Comparison of ENCODE assay signal across 18 cellular contexts in the genomic region with DNA sequence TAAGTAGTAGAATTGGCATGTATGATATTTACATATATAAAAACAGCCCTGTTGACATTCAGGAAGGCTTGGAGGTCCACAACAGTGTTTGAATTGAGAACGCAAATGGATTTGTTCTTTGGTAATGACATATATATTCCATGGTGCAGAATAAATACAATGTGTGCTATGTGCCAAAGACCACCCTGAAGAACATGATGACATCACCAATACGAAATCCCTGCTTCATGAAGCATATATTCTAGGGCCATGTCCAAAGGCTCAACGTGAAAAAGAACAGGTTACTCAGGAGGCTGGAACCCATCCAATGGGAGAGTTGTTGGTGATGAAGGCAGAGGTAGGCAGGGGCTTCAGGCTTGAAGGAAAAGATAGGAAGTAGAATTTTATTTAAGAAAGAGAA.
DNase-seq lines count a peak whose midpoint lies in the region; ATAC-seq, FAIRE-seq and TF ChIP-seq lines count a peak whose summit lies in the region.
"Had no signal": no experiment of that assay in that cellular context is flagged by ENCODE, and none has a peak within 500 bp of the region (broad histone marks: within the 10 kb centered on the region; RNA-seq: fewer than 3 reads in every experiment).

No MANE protein-coding gene starts in this region.

- intact Hi-C loops in endothelial cell of umbilical vein (cut with micrococcal nuclease), result no loop called here

- H3K27me3 Mint-ChIP-seq in osteocyte (ENCODE audit: unreplicated experiment), result no peaks in the 10 kb centered on the region

- H3K4me1 ChIP-seq in A549 (peaks cover 70% of the 10 kb centered on the region), RWPE2 (ENCODE audit: insufficient read depth, poor library complexity, severe bottlenecking) (peaks cover 26% of the 10 kb centered on the region), endothelial cell of umbilical vein (ENCODE audit: control insufficient read depth, extremely low read depth, insufficient read depth, low read length) (peaks cover 13% of the 10 kb centered on the region)

- H3K4me1 Mint-ChIP-seq in osteocyte (ENCODE audit: unreplicated experiment), result peaks cover 52% of the 10 kb centered on the region

- FAIRE-seq in A549 (lab: Jason Lieb, UNC) (no peak), endothelial cell of umbilical vein (lab: Jason Lieb, UNC) (no peak)
- FAIRE-seq: D721Med, GM12892, GM19239, H54 had no signal

- no peak for TF ChIP-seq CTCF in A549 (IDR thresholded peaks at IDR 0.05)
- no peak for TF ChIP-seq CTCF in RWPE2 (IDR thresholded peaks at IDR 0.05; ENCODE audit: poor library complexity, severe bottlenecking)
- TF ChIP-seq CTCF in endothelial cell of umbilical vein (IDR thresholded peaks at IDR 0.05; ENCODE audit: extremely low read depth in 1 of 2, insufficient read depth in 1 of 2, low read depth in 1 of 2, low read length in 2 of 2), result no peak
- no peak for TF ChIP-seq CTCF in osteocyte (IDR thresholded peaks at IDR 0.05)

- H3K79me2 ChIP-seq in endothelial cell of umbilical vein (ENCODE audit: control insufficient read depth, insufficient read depth, low read length), result no peaks in the 10 kb centered on the region

- TF ChIP-seq RAD21 in A549 (conservative IDR thresholded peaks at IDR 0.05 in 1 of 2, IDR thresholded peaks at IDR 0.05 in 1 of 2), result no peak

- TF ChIP-seq POLR2A in A549 (IDR thresholded peaks at IDR 0.05; ENCODE audit: low read length), result no peak
- no peak for TF ChIP-seq POLR2A in endothelial cell of umbilical vein (IDR thresholded peaks at IDR 0.05; ENCODE audit: low read depth, low read length)

- no peaks in the 10 kb centered on the region for H3K9me1 ChIP-seq in endothelial cell of umbilical vein (replicated peaks; ENCODE audit: control insufficient read depth, extremely low read depth, insufficient read depth, low read length)

- DNase-seq in A549 (ENCODE audit: low read depth in 1 of 2, low spot score in 1 of 2) (peak in 1 of 2 experiments; percentile 60), RWPE2 (ENCODE audit: low spot score) (no peak), endothelial cell of umbilical vein (ENCODE audit: low read depth, low spot score) (no peak), osteocyte (ENCODE audit: extremely low spot score, unreplicated experiment) (no peak), activated gamma-delta T cell (lab: John Stamatoyannopoulos, UW) (no peak), HEK293T (ENCODE audit: extremely low spot score) (no peak)
- DNase-seq: CD8-positive, alpha-beta T cell; COR-L47; DND-41; GDM1 had no signal

- H3K9ac ChIP-seq in endothelial cell of umbilical vein (replicated peaks; ENCODE audit: extremely low read depth, insufficient read depth, low read length), result peak overlapping the region; percentile 27

- H2AFZ ChIP-seq in endothelial cell of umbilical vein (ENCODE audit: low read depth, low read length), result no peak overlapping the region

- no peak overlapping the region for H3K4me3 Mint-ChIP-seq in osteocyte (ENCODE audit: unreplicated experiment)
- H3K4me3 Mint-ChIP-seq: CD14-positive monocyte; CD8-positive, alpha-beta T cell had no signal

- dilution Hi-C loops in endothelial cell of umbilical vein (cut with MboI; ENCODE audit: extremely low pct_ligation_motif_present, low sequenced_read_pairs), result no loop called here

- no peaks in the 10 kb centered on the region for H3K36me3 ChIP-seq in RWPE2 (ENCODE audit: low read depth)
- H3K36me3 ChIP-seq in endothelial cell of umbilical vein (ENCODE audit: control insufficient read depth in 2 of 2, extremely low read depth in 1 of 2, insufficient read depth in 2 of 2, low read length in 2 of 2), result no peaks in the 10 kb centered on the region

- no peak for TF ChIP-seq EP300 in A549 (IDR thresholded peaks at IDR 0.05)

- no TSS peak for BruUV-seq in endothelial cell of umbilical vein (replicated peaks; lab: Mats Ljungman, UMichigan)

- peaks cover 13% of the 10 kb centered on the region; the same call in 1 of the 3 replicates for H3K9me3 ChIP-seq in A549
- no peaks in the 10 kb centered on the region for H3K9me3 ChIP-seq in RWPE2 (ENCODE audit: severe bottlenecking)
- no peaks in the 10 kb centered on the region for H3K9me3 ChIP-seq in endothelial cell of umbilical vein (replicated peaks; ENCODE audit: control insufficient read depth, insufficient read depth, low read length)

- peak overlapping the region; percentile 52 for H3K4me2 ChIP-seq in A549
- no peak overlapping the region for H3K4me2 ChIP-seq in endothelial cell of umbilical vein (ENCODE audit: insufficient read depth, low read length)

- 17% methylated on average over 3 of the region's 3 CpGs for WGBS in A549 (ENCODE audit: missing lambda C conversion rate)

- no peaks in the 10 kb centered on the region for H3K36me3 Mint-ChIP-seq in osteocyte (ENCODE audit: unreplicated experiment)
- H3K36me3 Mint-ChIP-seq: CD14-positive monocyte; CD8-positive, alpha-beta T cell had no signal

- no peaks in the 10 kb centered on the region for H3K9me3 Mint-ChIP-seq in osteocyte (ENCODE audit: unreplicated experiment)
- H3K9me3 Mint-ChIP-seq: CD8-positive, alpha-beta T cell had no signal

- H3K27me3 ChIP-seq in RWPE2 (ENCODE audit: insufficient read depth, poor library complexity, severe bottlenecking), result no peaks in the 10 kb centered on the region
- no peaks in the 10 kb centered on the region for H3K27me3 ChIP-seq in endothelial cell of umbilical vein (ENCODE audit: control insufficient read depth in 2 of 2, insufficient read depth in 2 of 2, low read length in 2 of 2)

- CTCF ChIA-PET in A549 (lab: Yijun Ruan, JAX), result no interaction called here
- CTCF ChIA-PET in endothelial cell of umbilical vein (lab: Charles Lee), result no interaction called here
- CTCF ChIA-PET in HEK293T (lab: Yijun Ruan, JAX), result no interaction called here

- no peaks in the 10 kb centered on the region for H4K20me1 ChIP-seq in endothelial cell of umbilical vein (replicated peaks; ENCODE audit: control insufficient read depth, extremely low read depth, insufficient read depth, low read length)

- ATAC-seq in A549, result no peak; a peak in 1 of 6 replicates
- ATAC-seq in RWPE2 (ENCODE audit: low read depth), result no peak
- no peak for ATAC-seq in GM21381 (IDR thresholded peaks at IDR 0.05; ENCODE audit: unreplicated experiment)
- no peak for ATAC-seq in GM19455 (IDR thresholded peaks at IDR 0.05; ENCODE audit: unreplicated experiment)
- ATAC-seq: CD8-positive, alpha-beta T cell; HCT116 had no signal

- H3K27ac Mint-ChIP-seq in osteocyte (ENCODE audit: unreplicated experiment), result peak overlapping the region; percentile 83
- H3K27ac Mint-ChIP-seq: CD14-positive monocyte; CD8-positive, alpha-beta T cell had no signal

- POLR2A ChIA-PET in A549 (lab: Yijun Ruan, JAX) (no interaction called here), endothelial cell of umbilical vein (lab: Charles Lee) (no interaction called here), HEK293T (lab: Yijun Ruan, JAX) (no interaction called here)

- H3K27ac ChIP-seq in A549 (peak overlapping the region; percentile 87 to 94), RWPE2 (ENCODE audit: poor library complexity, severe bottlenecking) (peak overlapping the region; percentile 63), endothelial cell of umbilical vein (ENCODE audit: insufficient read depth, low read depth, low read length) (peak overlapping the region; percentile 26)

- H3K4me3 ChIP-seq in A549, result no peak overlapping the region
- H3K4me3 ChIP-seq in RWPE2 (ENCODE audit: severe bottlenecking), result no peak overlapping the region
- H3K4me3 ChIP-seq in endothelial cell of umbilical vein (replicated peaks in 1 of 3; ENCODE audit: insufficient read depth in 1 of 3, low read depth in 1 of 3, low read length in 3 of 3), result no peak overlapping the region

TF ChIP-seq in A549, 52 proteins besides CTCF, POLR2A, EP300 and RAD21:
- TF ChIP-seq RARB (CRISPR knock-in tag; IDR thresholded peaks at IDR 0.05) (no peak), MAZ (IDR thresholded peaks at IDR 0.05; ENCODE audit: borderline replicate concordance, low read depth, low read length) (no peak), NR3C1 (IDR thresholded peaks at IDR 0.05) (no peak), BHLHE40 (IDR thresholded peaks at IDR 0.05; ENCODE audit: low read depth, low read length) (no peak)
- TF ChIP-seq, protein P1, sequence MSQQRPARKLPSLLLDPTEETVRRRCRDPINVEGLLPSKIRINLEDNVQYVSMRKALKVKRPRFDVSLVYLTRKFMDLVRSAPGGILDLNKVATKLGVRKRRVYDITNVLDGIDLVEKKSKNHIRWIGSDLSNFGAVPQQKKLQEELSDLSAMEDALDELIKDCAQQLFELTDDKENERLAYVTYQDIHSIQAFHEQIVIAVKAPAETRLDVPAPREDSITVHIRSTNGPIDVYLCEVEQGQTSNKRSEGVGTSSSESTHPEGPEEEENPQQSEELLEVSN (IDR thresholded peaks at IDR 0.05; ENCODE audit: borderline replicate concordance, low read depth), result no peak

TF ChIP-seq in endothelial cell of umbilical vein, 7 proteins besides CTCF, POLR2A, EP300 and RAD21:
- TF ChIP-seq EZH2 (IDR thresholded peaks at IDR 0.05; ENCODE audit: borderline replicate concordance, low read depth, low read length, severe bottlenecking), result no peak
- TF ChIP-seq POLR2AphosphoS5 (IDR thresholded peaks at IDR 0.05; ENCODE audit: insufficient read depth, low read depth, low read length), result no peak
- TF ChIP-seq FOS (IDR thresholded peaks at IDR 0.05; ENCODE audit: borderline replicate concordance, insufficient read depth, low read length), result no peak

TF ChIP-seq in HEK293T, 16 proteins besides CTCF, POLR2A, EP300 and RAD21:
- TF ChIP-seq, protein P2, sequence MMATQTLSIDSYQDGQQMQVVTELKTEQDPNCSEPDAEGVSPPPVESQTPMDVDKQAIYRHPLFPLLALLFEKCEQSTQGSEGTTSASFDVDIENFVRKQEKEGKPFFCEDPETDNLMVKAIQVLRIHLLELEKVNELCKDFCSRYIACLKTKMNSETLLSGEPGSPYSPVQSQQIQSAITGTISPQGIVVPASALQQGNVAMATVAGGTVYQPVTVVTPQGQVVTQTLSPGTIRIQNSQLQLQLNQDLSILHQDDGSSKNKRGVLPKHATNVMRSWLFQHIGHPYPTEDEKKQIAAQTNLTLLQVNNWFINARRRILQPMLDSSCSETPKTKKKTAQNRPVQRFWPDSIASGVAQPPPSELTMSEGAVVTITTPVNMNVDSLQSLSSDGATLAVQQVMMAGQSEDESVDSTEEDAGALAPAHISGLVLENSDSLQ (IDR thresholded peaks at IDR 0.05), result no peak

Comparison
In these comparisons a context has a peak if more than half of its experiments do, and no peak if none do; other contexts are left out.
1. H3K27ac ChIP-seq: peak in every context shown above with its lines; median percentile 90 in A549; 63 in RWPE2; 26 in endothelial cell of umbilical vein.